In the genomic region with DNA sequence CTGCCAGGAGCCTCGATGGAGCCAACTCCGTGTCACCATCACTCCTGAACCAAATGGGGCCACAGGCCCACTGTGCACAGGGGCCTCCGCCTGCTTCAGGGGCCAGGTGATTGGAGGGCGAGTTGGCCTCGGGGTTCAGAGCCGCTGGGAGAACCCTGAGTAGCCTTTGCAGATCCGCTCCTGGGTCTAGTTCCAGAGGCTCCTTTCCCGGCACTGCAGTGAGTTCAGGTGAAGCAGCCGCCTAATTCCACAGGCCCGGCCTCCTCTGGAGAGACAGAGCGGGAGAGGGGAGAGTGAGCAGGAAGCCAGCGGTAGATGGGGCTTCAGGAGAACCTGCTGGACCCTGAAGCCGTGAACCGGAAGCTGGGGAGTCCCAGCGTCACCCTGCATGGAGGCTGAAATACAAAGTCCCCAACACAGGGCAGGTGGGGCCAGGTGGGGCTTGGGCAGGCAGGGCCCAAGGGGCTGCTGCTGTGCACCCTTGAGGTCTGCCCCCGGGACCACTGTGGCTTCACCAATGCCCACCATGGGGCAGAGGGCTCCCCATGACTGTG, we compare ENCODE assay signal across 27 cellular contexts. TPM values are rescaled to one million over a fixed set of nuclear protein-coding genes. Genes with fewer than 3 reads are reported as not detected.
A peak's percentile ranks its signal among the peaks of the same experiment; 100 is the strongest.
DNase-seq lines count a peak whose midpoint lies in the region; ATAC-seq and FAIRE-seq lines count a peak whose summit lies in the region.
"Had no signal": no experiment of that assay in that cellular context is flagged by ENCODE, and none has a peak within 500 bp of the region (broad histone marks: within the 10 kb centered on the region; RNA-seq: fewer than 3 reads in every experiment).

No MANE protein-coding gene starts in this region.

- H4K20me1 ChIP-seq in BLaER1 treated with 17β-estradiol and CSF1 and Interleukin-3, amounts not matched to agents 10 nM and 100 nM: peaks cover 50 to 98% (median 93%) of the 10 kb centered on the region in 11 experiments; a peak in 21 of 22 replicates
- H4K20me1 ChIP-seq in Karpas-422 (ENCODE audit: insufficient read depth, low read depth, low read length): peaks cover 74% of the 10 kb centered on the region

- H3K9ac ChIP-seq in BLaER1 treated with 17β-estradiol and CSF1 and Interleukin-3, amounts not matched to agents 10 nM and 100 nM: peak overlapping the region in 4 of 11 experiments; percentile 0 to 44 (median 36); a peak in 3 of 22 replicates
- H3K9ac ChIP-seq in Karpas-422 (ENCODE audit: low read length) (no peak overlapping the region), duodenal mucosa (ENCODE audit: low read depth in 1 of 2, low read length in 2 of 2) (peak overlapping the region in 1 of 2 donors; percentile 15)

- H2AFZ ChIP-seq in Karpas-422 (ENCODE audit: low read length): no peak overlapping the region

- no peak overlapping the region for H3K4me3 ChIP-seq in BLaER1 treated with 17β-estradiol and CSF1 and Interleukin-3, amounts not matched to agents 10 nM and 100 nM
- peak overlapping the region; percentile 23; the same call in 1 of the 2 replicates for H3K4me3 ChIP-seq in Karpas-422 (ENCODE audit: low read length)
- H3K4me3 ChIP-seq in duodenal mucosa (ENCODE audit: low read depth in 1 of 2, low read length in 2 of 2): no peak overlapping the region
- H3K4me3 ChIP-seq in small intestine (ENCODE audit: low read depth in 1 of 2, low read length in 2 of 2): no peak overlapping the region
- H3K4me3 ChIP-seq: SJSA1 had no signal

- no peaks in the 10 kb centered on the region for H3K9me3 ChIP-seq in BLaER1 treated with 17β-estradiol and CSF1 and Interleukin-3, amounts not matched to agents 10 nM and 100 nM (replicated peaks in 1 of 11)
- H3K9me3 ChIP-seq in Karpas-422 (ENCODE audit: low read length): no peaks in the 10 kb centered on the region
- no peaks in the 10 kb centered on the region for H3K9me3 ChIP-seq in duodenal mucosa (ENCODE audit: control insufficient read depth in 1 of 2, low read length in 2 of 2)
- no peaks in the 10 kb centered on the region for H3K9me3 ChIP-seq in small intestine (ENCODE audit: control insufficient read depth, low read depth)
- H3K9me3 ChIP-seq: SJSA1 had no signal

- H3K9me2 ChIP-seq in Karpas-422 (replicated peaks; ENCODE audit: insufficient read depth, low read length): no peaks in the 10 kb centered on the region

- no peaks in the 10 kb centered on the region for H3K79me2 ChIP-seq in Karpas-422 (ENCODE audit: low read length)

- H3K4me1 ChIP-seq in BLaER1 treated with 17β-estradiol and CSF1 and Interleukin-3, amounts not matched to agents 10 nM and 100 nM: peaks cover 14 to 26% (median 23%) of the 10 kb centered on the region in 10 experiments
- H3K4me1 ChIP-seq in Karpas-422 (ENCODE audit: low read length) (peaks cover 23% of the 10 kb centered on the region), duodenal mucosa (ENCODE audit: control insufficient read depth in 1 of 2, insufficient read depth in 2 of 2, low read length in 2 of 2) (peaks cover 30 to 54% of the 10 kb centered on the region in 2 donors), small intestine (ENCODE audit: control insufficient read depth in 2 of 2, insufficient read depth in 1 of 2, low read depth in 1 of 2, low read length in 1 of 2) (peaks cover 4 to 8% of the 10 kb centered on the region in 2 donors)
- H3K4me1 ChIP-seq: SJSA1 had no signal

- FAIRE-seq in small intestine (lab: Jason Lieb, UNC): no peak
- FAIRE-seq: GM18507, RCC 7860 had no signal

- peaks cover 83 to 98% (median 88%) of the 10 kb centered on the region in 11 experiments for H3K36me3 ChIP-seq in BLaER1 treated with 17β-estradiol and CSF1 and Interleukin-3, amounts not matched to agents 10 nM and 100 nM
- peaks cover 19% of the 10 kb centered on the region for H3K36me3 ChIP-seq in Karpas-422 (ENCODE audit: insufficient read depth, low read length)
- peaks cover 0 to 17% of the 10 kb centered on the region in 2 donors for H3K36me3 ChIP-seq in duodenal mucosa (ENCODE audit: control insufficient read depth in 1 of 2, insufficient read depth in 2 of 2, low read length in 2 of 2)
- H3K36me3 ChIP-seq in small intestine (ENCODE audit: control insufficient read depth in 2 of 2, insufficient read depth in 2 of 2, low read length in 2 of 2): peaks cover 0 to 2% of the 10 kb centered on the region in 2 donors

- 47 to 86% (median 70%) methylated on average over 16 of the region's 16 CpGs for WGBS in small intestine, 3 donors

- no peak overlapping the region for H3K27ac ChIP-seq in BLaER1 treated with 17β-estradiol and CSF1 and Interleukin-3, amounts not matched to agents 10 nM and 100 nM
- H3K27ac ChIP-seq in Karpas-422 (ENCODE audit: low read length) (0 out of 2 replicates have a peak overlapping the region, but pooled peaks have one; percentile 3), duodenal mucosa (ENCODE audit: low read depth, low read length) (peak overlapping the region; percentile 27), small intestine (ENCODE audit: low read depth in 1 of 2, low read length in 1 of 2) (peak overlapping the region; percentile 17 to 77)
- H3K27ac ChIP-seq: SJSA1 had no signal

- peak overlapping the region in 9 of 11 experiments; percentile 54 to 89 (median 71); a peak in 16 of 22 replicates for H3K4me2 ChIP-seq in BLaER1 treated with 17β-estradiol and CSF1 and Interleukin-3, amounts not matched to agents 10 nM and 100 nM
- peak overlapping the region; percentile 56 for H3K4me2 ChIP-seq in Karpas-422 (ENCODE audit: low read depth, low read length, poor library complexity, severe bottlenecking)

- no peak for ATAC-seq in GM18511 (IDR thresholded peaks at IDR 0.05; ENCODE audit: unreplicated experiment)
- ATAC-seq: CD8-positive, alpha-beta T cell; Right ventricle myocardium inferior had no signal

- DNase-seq in Karpas-422 (no peak), small intestine (peak; percentile 70), globus pallidus (ENCODE audit: low spot score) (no peak)
- DNase-seq in stimulated activated CD4-positive, alpha-beta T cell treated with anti-CD3 and anti-CD28 coated beads, Interleukin-1b, Interleukin-23, amount 100 ng/mL, for 48 hours: no peak
- DNase-seq: C1 segment of cervical spinal cord; Calu3; CD8-positive, alpha-beta T cell; DMS153; GOT3; NCI-H1417; NCI-H1694 treated with DMSO at 0.1 percent for 48 hours; NCI-H2081 treated with DMSO at 0.1 percent for 48 hours; NCI-H2171 treated with DMSO at 0.1 percent for 48 hours; NCI-H526; OCI-M1 had no signal

- no peaks in the 10 kb centered on the region; a peak in 1 of 22 replicates for H3K27me3 ChIP-seq in BLaER1 treated with 17β-estradiol and CSF1 and Interleukin-3, amounts not matched to agents 10 nM and 100 nM
- H3K27me3 ChIP-seq in Karpas-422 (ENCODE audit: low read length) (no peaks in the 10 kb centered on the region), duodenal mucosa (ENCODE audit: control insufficient read depth in 1 of 2, insufficient read depth in 2 of 2, low read length in 2 of 2) (no peaks in the 10 kb centered on the region), small intestine (ENCODE audit: control insufficient read depth in 2 of 2, insufficient read depth in 2 of 2, low read length in 2 of 2) (no peaks in the 10 kb centered on the region)
- H3K27me3 ChIP-seq: SJSA1 had no signal

RNA-seq across cellular contexts. Expression of a gene that starts 22.5 kb away (rescaled TPM):
- not detected in 2 replicates for total RNA-seq in Karpas-422 (2014; rRNA removed; shearing (Covaris generic); ENCODE audit: low replicate concordance)
- 1 to 10 TPM in 1 of 3 donors, under 1 TPM in 2; 0.51 to 1.4 (median 0.89) TPM for polyA plus RNA-seq in small intestine
- total RNA-seq: G401, M059J, SJSA1 had no signal
- polyA plus RNA-seq: IgD-negative memory B cell had no signal

RNA-seq across cellular contexts. Expression of a gene that starts 32.6 kb away (rescaled TPM):
- total RNA-seq in Karpas-422 (2014; rRNA removed; shearing (Covaris generic); ENCODE audit: low replicate concordance): not detected in 2 replicates
- 10 to 100 TPM in 2 of 3 donors, 1 to 10 TPM in 1; 4.8 to 25.7 (median 18.9) TPM for polyA plus RNA-seq in small intestine
- total RNA-seq: A673; Calu3; CD8-positive, alpha-beta T cell; G401; HT1080; M059J; Right ventricle myocardium inferior; SJSA1 had no signal
- polyA plus RNA-seq: IgD-negative memory B cell had no signal

RNA-seq across cellular contexts. Expression of a gene that starts 34.9 kb away (rescaled TPM):
- total RNA-seq in Karpas-422 (2014; rRNA removed; shearing (Covaris generic); ENCODE audit: low replicate concordance): 0.04 TPM in 1 of 2 replicates, not detected in the other
- 100 to 1,000 TPM; 112 to 941 (median 931) TPM for polyA plus RNA-seq in small intestine
- total RNA-seq: A673; CD8-positive, alpha-beta T cell; G401; HT1080; M059J; Right ventricle myocardium inferior; SJSA1 had no signal
- polyA plus RNA-seq: IgD-negative memory B cell had no signal

RNA-seq across cellular contexts. Expression of a gene that starts 35.4 kb away (rescaled TPM):
- 35.9 and 57.3 TPM in 2 replicates for total RNA-seq in Karpas-422 (2014; rRNA removed; shearing (Covaris generic); ENCODE audit: low replicate concordance)
- 10 to 100 TPM; 18.2 to 39.6 (median 35.4) TPM for polyA plus RNA-seq in small intestine

RNA-seq across cellular contexts. Expression of a gene that starts 36.0 kb away (rescaled TPM):
- 25.4 and 32.8 TPM in 2 replicates for total RNA-seq in Karpas-422 (2014; rRNA removed; shearing (Covaris generic); ENCODE audit: low replicate concordance)
- 10 to 100 TPM; 11.9 to 22.4 (median 20.1) TPM for polyA plus RNA-seq in small intestine

Comparison
In these comparisons a context has a peak if more than half of its experiments do, and no peak if none do; other contexts are left out.
1. H3K27ac ChIP-seq: peak in Karpas-422 (single experiment), duodenal mucosa (single experiment) and small intestine (2 of 2); none in BLaER1 treated with 17β-estradiol and CSF1 and Interleukin-3, amounts not matched to agents 10 nM and 100 nM (0 of 11).